Comparison of ENCODE assay signal across 17 cellular contexts in the genomic region with DNA sequence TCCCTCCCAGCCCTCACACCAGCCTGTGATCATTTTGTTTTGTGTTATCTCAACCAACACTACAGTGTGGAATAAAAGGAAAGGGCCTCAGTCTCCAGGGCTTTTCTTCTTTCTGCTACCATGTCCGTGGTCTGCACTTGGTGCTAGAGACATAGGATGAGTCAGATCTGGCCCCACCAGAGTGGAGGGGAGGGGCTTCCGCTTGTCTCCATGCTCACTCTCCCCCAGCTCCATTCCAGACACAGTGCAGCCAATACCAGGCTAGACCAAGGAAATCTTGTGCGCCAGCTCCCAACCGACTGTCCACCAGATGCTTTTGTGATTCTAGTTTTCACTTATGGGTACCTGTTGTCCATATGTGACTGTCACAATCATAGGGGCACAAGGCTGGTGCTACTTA. TPM values are rescaled to one million over a fixed set of nuclear protein-coding genes. Genes with fewer than 3 reads are reported as not detected.
A peak's percentile ranks its signal among the peaks of the same experiment; 100 is the strongest.
DNase-seq lines count a peak whose midpoint lies in the region; ATAC-seq and TF ChIP-seq lines count a peak whose summit lies in the region.
"Had no signal": no experiment of that assay in that cellular context is flagged by ENCODE, and none has a peak within 500 bp of the region (broad histone marks: within the 10 kb centered on the region; RNA-seq: fewer than 3 reads in every experiment).

No MANE protein-coding gene starts in this region.

- H3K27me3 Mint-ChIP-seq in activated CD8-positive, alpha-beta T cell treated with anti-CD3 and anti-CD28 coated beads for 36 hours: no peaks in the 10 kb centered on the region
- H3K27me3 Mint-ChIP-seq in activated CD8-positive, alpha-beta T cell treated with anti-CD3 and anti-CD28 coated beads, Interleukin-2, amount 10 ng/mL, durations not matched to agents 7 days and 5 days (ENCODE audit: low read depth): no peaks in the 10 kb centered on the region
- H3K27me3 Mint-ChIP-seq in stimulated activated naive CD8-positive, alpha-beta T cell treated with anti-CD3 and anti-CD28 coated beads, Interleukin-15, Interleukin-2, amounts not matched to agents 100 ng/mL and 50 ng/mL, for 24 hours: no peaks in the 10 kb centered on the region

- no peak for TF ChIP-seq CTCF in activated CD8-positive, alpha-beta T cell treated with anti-CD3 and anti-CD28 coated beads for 36 hours (IDR thresholded peaks at IDR 0.05)

- no peaks in the 10 kb centered on the region for H3K9me3 Mint-ChIP-seq in activated CD8-positive, alpha-beta T cell treated with anti-CD3 and anti-CD28 coated beads for 36 hours
- H3K9me3 Mint-ChIP-seq in activated CD8-positive, alpha-beta T cell treated with anti-CD3 and anti-CD28 coated beads, Interleukin-2, amount 10 ng/mL, durations not matched to agents 7 days and 5 days (ENCODE audit: insufficient read depth): no peaks in the 10 kb centered on the region
- no peaks in the 10 kb centered on the region for H3K9me3 Mint-ChIP-seq in stimulated activated naive CD8-positive, alpha-beta T cell treated with anti-CD3 and anti-CD28 coated beads, Interleukin-15, Interleukin-2, amounts not matched to agents 100 ng/mL and 50 ng/mL, for 24 hours

- no peak overlapping the region for H3K27ac Mint-ChIP-seq in activated CD8-positive, alpha-beta T cell treated with anti-CD3 and anti-CD28 coated beads for 36 hours
- H3K27ac Mint-ChIP-seq in activated CD8-positive, alpha-beta T cell treated with anti-CD3 and anti-CD28 coated beads, Interleukin-2, amount 10 ng/mL, durations not matched to agents 7 days and 5 days: no peak overlapping the region
- peak overlapping the region; percentile 65 for H3K27ac Mint-ChIP-seq in stimulated activated naive CD8-positive, alpha-beta T cell treated with anti-CD3 and anti-CD28 coated beads, Interleukin-15, Interleukin-2, amounts not matched to agents 100 ng/mL and 50 ng/mL, for 24 hours
- H3K27ac Mint-ChIP-seq: CD4-positive, alpha-beta memory T cell had no signal

- no peaks in the 10 kb centered on the region for H3K36me3 Mint-ChIP-seq in activated CD8-positive, alpha-beta T cell treated with anti-CD3 and anti-CD28 coated beads for 36 hours (ENCODE audit: low read depth)
- no peaks in the 10 kb centered on the region for H3K36me3 Mint-ChIP-seq in activated CD8-positive, alpha-beta T cell treated with anti-CD3 and anti-CD28 coated beads, Interleukin-2, amount 10 ng/mL, durations not matched to agents 7 days and 5 days (ENCODE audit: low read depth)
- H3K36me3 Mint-ChIP-seq in stimulated activated naive CD8-positive, alpha-beta T cell treated with anti-CD3 and anti-CD28 coated beads, Interleukin-15, Interleukin-2, amounts not matched to agents 100 ng/mL and 50 ng/mL, for 24 hours (ENCODE audit: low read depth): no peaks in the 10 kb centered on the region
- H3K36me3 Mint-ChIP-seq: CD14-positive monocyte; CD4-positive, alpha-beta memory T cell had no signal

- H3K4me1 Mint-ChIP-seq in activated CD8-positive, alpha-beta T cell treated with anti-CD3 and anti-CD28 coated beads for 36 hours (ENCODE audit: low read depth): peaks cover 11% of the 10 kb centered on the region
- peaks cover 2% of the 10 kb centered on the region for H3K4me1 Mint-ChIP-seq in activated CD8-positive, alpha-beta T cell treated with anti-CD3 and anti-CD28 coated beads, Interleukin-2, amount 10 ng/mL, durations not matched to agents 7 days and 5 days (ENCODE audit: low read depth)
- H3K4me1 Mint-ChIP-seq in stimulated activated naive CD8-positive, alpha-beta T cell treated with anti-CD3 and anti-CD28 coated beads, Interleukin-15, Interleukin-2, amounts not matched to agents 100 ng/mL and 50 ng/mL, for 24 hours (ENCODE audit: low read depth): peaks cover 11% of the 10 kb centered on the region

- no peak overlapping the region for H3K4me3 Mint-ChIP-seq in activated CD8-positive, alpha-beta T cell treated with anti-CD3 and anti-CD28 coated beads for 36 hours
- no peak overlapping the region for H3K4me3 Mint-ChIP-seq in activated CD8-positive, alpha-beta T cell treated with anti-CD3 and anti-CD28 coated beads, Interleukin-2, amount 10 ng/mL, durations not matched to agents 7 days and 5 days
- no peak overlapping the region for H3K4me3 Mint-ChIP-seq in stimulated activated naive CD8-positive, alpha-beta T cell treated with anti-CD3 and anti-CD28 coated beads, Interleukin-15, Interleukin-2, amounts not matched to agents 100 ng/mL and 50 ng/mL, for 24 hours
- H3K4me3 Mint-ChIP-seq: CD14-positive monocyte; CD4-positive, alpha-beta memory T cell had no signal

- CTCF ChIA-PET in activated CD8-positive, alpha-beta T cell treated with anti-CD3 and anti-CD28 coated beads for 36 hours (lab: Charles Lee): interaction anchor here (1.0 kb wide), 1 partner anchor 131 kb away, joined by 3 read pairs; no protein-coding TSS in a partner anchor
- CTCF ChIA-PET in activated CD8-positive, alpha-beta T cell treated with anti-CD3 and anti-CD28 coated beads, Interleukin-2, amount 10 ng/mL, durations not matched to agents 7 days and 5 days (lab: Charles Lee): no interaction called here

- POLR2A ChIA-PET in activated CD8-positive, alpha-beta T cell treated with anti-CD3 and anti-CD28 coated beads for 36 hours (lab: Charles Lee): interaction anchor here (0.6 to 1.6 kb wide), 2 partner anchors 16 to 61 kb away, joined by 3 to 4 read pairs; partner anchors contain the start of genes CYB561D2 and NPRL2
- POLR2A ChIA-PET in activated CD8-positive, alpha-beta T cell treated with anti-CD3 and anti-CD28 coated beads, Interleukin-2, amount 10 ng/mL, durations not matched to agents 7 days and 5 days (lab: Charles Lee): no interaction called here

- peak; percentile 28 for ATAC-seq in activated CD8-positive, alpha-beta T cell treated with anti-CD3 and anti-CD28 coated beads for 36 hours
- ATAC-seq in activated CD8-positive, alpha-beta T cell treated with anti-CD3 and anti-CD28 coated beads, Interleukin-2, amount 10 ng/mL, durations not matched to agents 7 days and 5 days: no peak
- ATAC-seq in SK-N-SH treated with all-trans-retinoic acid at 6 μM for 48 hours (peak; percentile 45), GM19035 (IDR thresholded peaks at IDR 0.05; ENCODE audit: unreplicated experiment) (no peak)
- ATAC-seq: A549 had no signal

- H3K27ac ChIP-seq in caudate nucleus (ENCODE audit: low read depth, low read length): no peak overlapping the region
- H3K27ac ChIP-seq: 22Rv1, A549, BLaER1, GM23248 had no signal

- intact Hi-C loops in activated CD8-positive, alpha-beta T cell treated with anti-CD3 and anti-CD28 coated beads for 36 hours (cut with micrococcal nuclease): no loop called here

- DNase-seq in activated CD8-positive, alpha-beta T cell treated with anti-CD3 and anti-CD28 coated beads for 36 hours: no peak
- no peak for DNase-seq in activated CD8-positive, alpha-beta T cell treated with anti-CD3 and anti-CD28 coated beads, Interleukin-2, amount 10 ng/mL, durations not matched to agents 7 days and 5 days
- DNase-seq in ELR (ENCODE audit: low read depth): peak; percentile 21
- DNase-seq in caudate nucleus (lab: John Stamatoyannopoulos, UW): no peak
- DNase-seq in activated T-cell treated with anti-CD3 and anti-CD28 coated beads for 4 hours: no peak
- DNase-seq: AML-193; CD4-positive, alpha-beta memory T cell; DMS79 treated with DMSO at 0.1 percent for 48 hours; GF-D8; GM23248 had no signal

TF ChIP-seq in SK-N-SH treated with all-trans-retinoic acid at 6 μM for 48 hours, 23 proteins besides CTCF, POLR2A, EP300 and RAD21:
- no peak for TF ChIP-seq POU6F1 (CRISPR knock-in tag; IDR thresholded peaks at IDR 0.05; ENCODE audit: borderline replicate concordance, low read depth)
- no peak for TF ChIP-seq CSDC2 (CRISPR knock-in tag; IDR thresholded peaks at IDR 0.05)
- no peak for TF ChIP-seq PPARA (CRISPR knock-in tag; IDR thresholded peaks at IDR 0.05; ENCODE audit: borderline replicate concordance)
- TF ChIP-seq TOX (CRISPR knock-in tag; IDR thresholded peaks at IDR 0.05; ENCODE audit: borderline replicate concordance): no peak
- TF ChIP-seq ZNF565 (CRISPR knock-in tag; conservative IDR thresholded peaks at IDR 0.05; ENCODE audit: low read depth): no peak
- no peak for TF ChIP-seq ISL1 (CRISPR knock-in tag; IDR thresholded peaks at IDR 0.05)
- TF ChIP-seq ARNTL (CRISPR knock-in tag; IDR thresholded peaks at IDR 0.05; ENCODE audit: borderline replicate concordance, low read depth): no peak
- TF ChIP-seq RARB (CRISPR knock-in tag; IDR thresholded peaks at IDR 0.05): no peak
- TF ChIP-seq SNAI2 (CRISPR knock-in tag; IDR thresholded peaks at IDR 0.05): no peak
- TF ChIP-seq ESRRG (CRISPR knock-in tag; IDR thresholded peaks at IDR 0.05): no peak
- no peak for TF ChIP-seq ZFP30 (CRISPR knock-in tag; IDR thresholded peaks at IDR 0.05)

RNA-seq across cellular contexts. Expression of gene TMEM115, which starts 51.9 kb away (rescaled TPM):
- 10 to 100 TPM; 15.2 to 16.8 TPM for total RNA-seq in activated CD8-positive, alpha-beta T cell treated with anti-CD3 and anti-CD28 coated beads for 36 hours
- total RNA-seq in activated CD8-positive, alpha-beta T cell treated with anti-CD3 and anti-CD28 coated beads, Interleukin-2, amount 10 ng/mL, durations not matched to agents 7 days and 5 days: 10 to 100 TPM; 18.0 to 18.9 TPM

Comparison
In these comparisons a context has a peak if more than half of its experiments do, and no peak if none do; other contexts are left out.
1. ATAC-seq: peak in activated CD8-positive, alpha-beta T cell treated with anti-CD3 and anti-CD28 coated beads for 36 hours (single experiment) and SK-N-SH treated with all-trans-retinoic acid at 6 μM for 48 hours (single experiment); none in activated CD8-positive, alpha-beta T cell treated with anti-CD3 and anti-CD28 coated beads, Interleukin-2, amount 10 ng/mL, durations not matched to agents 7 days and 5 days (single experiment) and GM19035 (single experiment).